ENCODE assay signal across 16 cellular contexts in genomic region chr1:111813440-111814304, GRCh38. TPM values are rescaled to one million over a fixed set of nuclear protein-coding genes. Genes with fewer than 3 reads are reported as not detected.
DNase-seq lines count a peak whose midpoint lies in the region; ATAC-seq and TF ChIP-seq lines count a peak whose summit lies in the region.
"Had no signal": no experiment of that assay in that cellular context is flagged by ENCODE, and none has a peak within 500 bp of the region (broad histone marks: within the 10 kb centered on the region; RNA-seq: fewer than 3 reads in every experiment).

No MANE protein-coding gene starts in this region.

- H3K4me1 ChIP-seq in Loucy (ENCODE audit: insufficient read depth, low read length, poor library complexity, severe bottlenecking) (no peaks in the 10 kb centered on the region), tibial artery (no peaks in the 10 kb centered on the region)
- H3K4me1 ChIP-seq in CD8-positive, alpha-beta memory T cell (ENCODE audit: insufficient read depth, low read length): no peaks in the 10 kb centered on the region
- H3K4me1 ChIP-seq: vagina had no signal

- CTCF ChIA-PET in CD8-positive, alpha-beta memory T cell (lab: Charles Lee): no interaction called here

- no peak overlapping the region for H3K27ac ChIP-seq in tibial artery
- H3K27ac ChIP-seq in CD8-positive, alpha-beta memory T cell (ENCODE audit: low read depth, low read length): no peak overlapping the region
- H3K27ac ChIP-seq: vagina had no signal

- H4K20me1 ChIP-seq in Loucy (ENCODE audit: insufficient read depth, low read length, poor library complexity, severe bottlenecking): no peaks in the 10 kb centered on the region

- H3K9me3 Mint-ChIP-seq in CD8-positive, alpha-beta memory T cell: no peaks in the 10 kb centered on the region
- H3K9me3 Mint-ChIP-seq: activated CD4-positive, alpha-beta memory T cell treated with anti-CD3 and anti-CD28 coated beads for 36 hours; activated naive CD4-positive, alpha-beta T cell treated with anti-CD3 and anti-CD28 coated beads for 36 hours; CD4-positive, CD25-positive, alpha-beta regulatory T cell; naive thymus-derived CD4-positive, alpha-beta T cell had no signal

- no peak overlapping the region for H3K4me3 Mint-ChIP-seq in CD8-positive, alpha-beta memory T cell
- H3K4me3 Mint-ChIP-seq: activated CD4-positive, alpha-beta memory T cell treated with anti-CD3 and anti-CD28 coated beads for 36 hours; activated naive CD4-positive, alpha-beta T cell treated with anti-CD3 and anti-CD28 coated beads for 36 hours; CD4-positive, CD25-positive, alpha-beta regulatory T cell; naive thymus-derived CD4-positive, alpha-beta T cell had no signal

- POLR2A ChIA-PET in CD8-positive, alpha-beta memory T cell (lab: Charles Lee): no interaction called here

- TF ChIP-seq CTCF in Loucy (conservative IDR thresholded peaks at IDR 0.05; ENCODE audit: low read length): peak; percentile 40; the same call in 1 of the 2 replicates
- no peak for TF ChIP-seq CTCF in tibial artery (IDR thresholded peaks at IDR 0.05)

- no peaks in the 10 kb centered on the region for H3K9me2 ChIP-seq in Loucy (replicated peaks; ENCODE audit: low read depth, low read length)

- ATAC-seq in Right ventricle myocardium inferior: no peak
- ATAC-seq in GM21576 (IDR thresholded peaks at IDR 0.05; ENCODE audit: unreplicated experiment): no peak
- ATAC-seq: naive thymus-derived CD4-positive, alpha-beta T cell had no signal

- H3K4me3 ChIP-seq in Loucy (ENCODE audit: low read length, poor library complexity, severe bottlenecking): no peak overlapping the region
- H3K4me3 ChIP-seq in tibial artery: no peak overlapping the region
- no peak overlapping the region for H3K4me3 ChIP-seq in CD8-positive, alpha-beta memory T cell (ENCODE audit: low read length)
- H3K4me3 ChIP-seq: vagina had no signal

- H3K79me2 ChIP-seq in Loucy (ENCODE audit: insufficient read depth, low read length): no peaks in the 10 kb centered on the region

- H3K9me3 ChIP-seq in Loucy (ENCODE audit: insufficient read depth, low read depth, low read length): no peaks in the 10 kb centered on the region
- H3K9me3 ChIP-seq in tibial artery: no peaks in the 10 kb centered on the region
- no peaks in the 10 kb centered on the region for H3K9me3 ChIP-seq in CD8-positive, alpha-beta memory T cell (ENCODE audit: low read length)
- H3K9me3 ChIP-seq: vagina had no signal

- intact Hi-C loops in cardiac septum (cut with DNase I) (no loop called here), Right ventricle myocardium inferior (cut with DNase I) (no loop called here), tibial artery (cut with DNase I; ENCODE audit: low total_unique reads) (no loop called here)

- no peaks in the 10 kb centered on the region for H3K36me3 Mint-ChIP-seq in CD8-positive, alpha-beta memory T cell
- H3K36me3 Mint-ChIP-seq: activated CD4-positive, alpha-beta memory T cell treated with anti-CD3 and anti-CD28 coated beads for 36 hours; CD4-positive, CD25-positive, alpha-beta regulatory T cell; naive thymus-derived CD4-positive, alpha-beta T cell had no signal

- H3K27ac Mint-ChIP-seq in CD8-positive, alpha-beta memory T cell: no peak overlapping the region
- H3K27ac Mint-ChIP-seq: activated CD4-positive, alpha-beta memory T cell treated with anti-CD3 and anti-CD28 coated beads for 36 hours; activated naive CD4-positive, alpha-beta T cell treated with anti-CD3 and anti-CD28 coated beads for 36 hours; CD4-positive, CD25-positive, alpha-beta regulatory T cell; naive thymus-derived CD4-positive, alpha-beta T cell had no signal

- H3K27me3 ChIP-seq in Loucy (ENCODE audit: insufficient read depth, low read length, poor library complexity, severe bottlenecking) (no peaks in the 10 kb centered on the region), tibial artery (no peaks in the 10 kb centered on the region)
- H3K27me3 ChIP-seq in CD8-positive, alpha-beta memory T cell (ENCODE audit: insufficient read depth, low read length, poor library complexity, severe bottlenecking): no peaks in the 10 kb centered on the region
- H3K27me3 ChIP-seq: vagina had no signal

- peaks cover 0 to 4% of the 10 kb centered on the region in 2 donors for H3K27me3 Mint-ChIP-seq in CD8-positive, alpha-beta memory T cell
- H3K27me3 Mint-ChIP-seq: activated CD4-positive, alpha-beta memory T cell treated with anti-CD3 and anti-CD28 coated beads for 36 hours had no signal

- H3K36me3 ChIP-seq in Loucy (ENCODE audit: insufficient read depth, low read length) (no peaks in the 10 kb centered on the region), tibial artery (no peaks in the 10 kb centered on the region)
- H3K36me3 ChIP-seq in CD8-positive, alpha-beta memory T cell (ENCODE audit: insufficient read depth, low read length): no peaks in the 10 kb centered on the region
- H3K36me3 ChIP-seq: vagina had no signal

- H3F3A ChIP-seq in Loucy (ENCODE audit: low read depth): no peaks in the 10 kb centered on the region

- H3K4me1 Mint-ChIP-seq in CD8-positive, alpha-beta memory T cell: no peaks in the 10 kb centered on the region
- H3K4me1 Mint-ChIP-seq: CD4-positive, CD25-positive, alpha-beta regulatory T cell; naive thymus-derived CD4-positive, alpha-beta T cell had no signal

- H3K9ac ChIP-seq in Loucy (ENCODE audit: low read depth, low read length, poor library complexity, severe bottlenecking): no peak overlapping the region

- DNase-seq in cardiac septum (ENCODE audit: low spot score): peak; percentile 66
- no peak for DNase-seq in Right ventricle myocardium inferior (ENCODE audit: missing footprints)
- peak; percentile 51 for DNase-seq in cerebellar cortex (ENCODE audit: low spot score)
- no peak for DNase-seq in tibial artery
- DNase-seq in NCI-H510A (lab: John Stamatoyannopoulos, UW): no peak
- no peak for DNase-seq in CD8-positive, alpha-beta memory T cell
- DNase-seq: activated CD4-positive, alpha-beta memory T cell treated with anti-CD3 and anti-CD28 coated beads for 36 hours; activated naive CD4-positive, alpha-beta T cell treated with anti-CD3 and anti-CD28 coated beads for 36 hours; CD4-positive, CD25-positive, alpha-beta regulatory T cell; central memory CD4-positive, alpha-beta T cell; KBM-7; naive thymus-derived CD4-positive, alpha-beta T cell; T-helper 1 cell had no signal

- no peak overlapping the region for H2AFZ ChIP-seq in Loucy (ENCODE audit: low read length)

- H3K4me2 ChIP-seq in Loucy (ENCODE audit: low read depth, low read length, poor library complexity, severe bottlenecking): no peak overlapping the region

RNA-seq across cellular contexts. Expression of gene DDX20, which starts 58.0 kb away (rescaled TPM):
- 7.6 TPM for total RNA-seq in cardiac septum
- 6.6 TPM for total RNA-seq in Right ventricle myocardium inferior
- total RNA-seq in CD8-positive, alpha-beta memory T cell: 10 to 100 TPM; 21.8 to 22.7 TPM
- 9.8 TPM for polyA plus RNA-seq in CD8-positive, alpha-beta memory T cell

Comparison
In these comparisons a context has a peak if more than half of its experiments do, and no peak if none do; other contexts are left out.
1. DNase-seq: peak in cardiac septum (single experiment) and cerebellar cortex (single experiment); none in Right ventricle myocardium inferior (single experiment), tibial artery (0 of 2), NCI-H510A (single experiment) and CD8-positive, alpha-beta memory T cell (0 of 5).